In genomic region chr5:150246835-150247234, GRCh38 we compare ENCODE assay signal across 23 cellular contexts. TPM values are rescaled to one million over a fixed set of nuclear protein-coding genes. Genes with fewer than 3 reads are reported as not detected.
A peak's percentile ranks its signal among the peaks of the same experiment; 100 is the strongest.
DNase-seq lines count a peak whose midpoint lies in the region; ATAC-seq and TF ChIP-seq lines count a peak whose summit lies in the region.
"Had no signal": no experiment of that assay in that cellular context is flagged by ENCODE, and none has a peak within 500 bp of the region (broad histone marks: within the 10 kb centered on the region; RNA-seq: fewer than 3 reads in every experiment).

No MANE protein-coding gene starts in this region.

- no peaks in the 10 kb centered on the region for H3K27me3 ChIP-seq in PC-3 (ENCODE audit: low read length)
- H3K27me3 ChIP-seq in right lobe of liver: no peaks in the 10 kb centered on the region
- H3K27me3 ChIP-seq in psoas muscle (ENCODE audit: insufficient read depth in 3 of 3, low read length in 2 of 3): no peaks in the 10 kb centered on the region
- H3K27me3 ChIP-seq: BE2C had no signal

- no peak overlapping the region for H3K4me2 ChIP-seq in PC-3 (ENCODE audit: low read length)

- no peaks in the 10 kb centered on the region for H3K36me3 Mint-ChIP-seq in type B pancreatic cell

- peak; percentile 12; the same call in 1 of the 2 replicates for ATAC-seq in PC-3
- ATAC-seq in right lobe of liver: peak in 2 of 4 donors; percentile 79 to 85
- ATAC-seq in psoas muscle: peak; percentile 77 to 78 (median 78)
- ATAC-seq: GM12878, Panc1 had no signal

- DNase-seq in PC-3 (no peak), SKM-1 treated with dmso at 0.1 percent for 144 hours (lab: John Stamatoyannopoulos, UW; ENCODE audit: unreplicated experiment) (peak; percentile 22), right lobe of liver (peak in 2 of 3 donors; percentile 47 to 65), psoas muscle (peak; percentile 73 to 92), GM19238 (ENCODE audit: insufficient read length, low spot score) (no peak), RKO (ENCODE audit: low spot score) (no peak), type B pancreatic cell (ENCODE audit: extremely low spot score, unreplicated experiment) (no peak)
- DNase-seq: BE2C; DMS79 treated with DMSO at 0.1 percent for 48 hours; H7; HFFc6; KBM-7; NCI-H1092 treated with DMSO at 0.1 percent for 48 hours; NCI-H146; NCI-H2029; NCI-H226; NCI-H524; NCI-H774; NK-92 treated with Interleukin-12 subunit alpha and Interleukin-12 subunit beta, amount 100 ng/mL, for 24 hours had no signal

- WGBS in right lobe of liver (ENCODE audit: insufficient coverage, low coverage, low lambda C conversion rate, missing lambda C conversion rate): 76% methylated on average over 3 of the region's 5 CpGs
- 24 to 52% (median 35%) methylated on average over 5 of the region's 5 CpGs for WGBS in psoas muscle, 3 donors

- BruUV-seq in PC-3 (replicated peaks; lab: Mats Ljungman, UMichigan): no TSS peak

- H3K9ac ChIP-seq in PC-3 (ENCODE audit: low read length): no peak overlapping the region

- H3K27ac Mint-ChIP-seq in type B pancreatic cell: no peak overlapping the region
- H3K27ac Mint-ChIP-seq: HFFc6 had no signal

- H3K9me3 Mint-ChIP-seq in type B pancreatic cell: no peaks in the 10 kb centered on the region
- H3K9me3 Mint-ChIP-seq: HFFc6 had no signal

- intact Hi-C loops in PC-3 (cut with micrococcal nuclease): no loop called here
- intact Hi-C loops in right lobe of liver (cut with DNase I): no loop called here
- intact Hi-C loops in psoas muscle (cut with DNase I): loop anchor here (2.0 to 5.0 kb wide), 2 partner anchors 105 to 110 kb away; partner anchors contain the start of gene TCOF1 (in 1 of the 2)

- H3K36me3 ChIP-seq in PC-3 (ENCODE audit: low read depth, low read length) (no peaks in the 10 kb centered on the region), right lobe of liver (no peaks in the 10 kb centered on the region), psoas muscle (ENCODE audit: insufficient read depth in 1 of 2, low read depth in 1 of 2) (no peaks in the 10 kb centered on the region)
- H3K36me3 ChIP-seq: BE2C had no signal

- POLR2A ChIA-PET in PC-3 (lab: Charles Lee; ENCODE audit: unreplicated experiment): no interaction called here

- H3K9me2 ChIP-seq in PC-3 (replicated peaks; ENCODE audit: low read length): no peaks in the 10 kb centered on the region

- H3F3A ChIP-seq in PC-3 (ENCODE audit: low read length, unreplicated experiment): no peaks in the 10 kb centered on the region

- peaks cover 17% of the 10 kb centered on the region for H3K4me1 Mint-ChIP-seq in type B pancreatic cell (ENCODE audit: unreplicated experiment)

- CTCF ChIA-PET in PC-3 (lab: Charles Lee): no interaction called here

- no peaks in the 10 kb centered on the region for H3K79me2 ChIP-seq in PC-3 (ENCODE audit: low read length)

- no peak overlapping the region for H3K27ac ChIP-seq in PC-3 (ENCODE audit: low read length)
- no peak overlapping the region for H3K27ac ChIP-seq in right lobe of liver
- H3K27ac ChIP-seq in psoas muscle: peak overlapping the region; percentile 100

- H3K4me3 ChIP-seq in PC-3 (ENCODE audit: low read length) (no peak overlapping the region), right lobe of liver (no peak overlapping the region), psoas muscle (peak overlapping the region; percentile 43)
- H3K4me3 ChIP-seq: GM12878 had no signal

- no peak overlapping the region for H3K4me3 Mint-ChIP-seq in type B pancreatic cell
- H3K4me3 Mint-ChIP-seq: HFFc6 had no signal

- H3K27me3 Mint-ChIP-seq in type B pancreatic cell: peaks cover 5% of the 10 kb centered on the region

- no peak overlapping the region for H2AFZ ChIP-seq in PC-3 (ENCODE audit: low read length)

- TF ChIP-seq CTCF in PC-3 (conservative IDR thresholded peaks at IDR 0.05; ENCODE audit: low read depth, low read length) (no peak), right lobe of liver (IDR thresholded peaks at IDR 0.05) (no peak), psoas muscle (IDR thresholded peaks at IDR 0.05) (no peak), type B pancreatic cell (conservative IDR thresholded peaks at IDR 0.05) (no peak)

- no peaks in the 10 kb centered on the region for H4K20me1 ChIP-seq in PC-3 (ENCODE audit: low read length)

- no peak for TF ChIP-seq POLR2A in right lobe of liver (IDR thresholded peaks at IDR 0.05)

- H3K4me1 ChIP-seq in PC-3 (ENCODE audit: insufficient read depth, low read length) (no peaks in the 10 kb centered on the region), right lobe of liver (no peaks in the 10 kb centered on the region), psoas muscle (peaks cover 42% of the 10 kb centered on the region)

- no peaks in the 10 kb centered on the region for H3K9me3 ChIP-seq in PC-3 (ENCODE audit: low read length)
- no peaks in the 10 kb centered on the region for H3K9me3 ChIP-seq in right lobe of liver
- H3K9me3 ChIP-seq in psoas muscle: no peaks in the 10 kb centered on the region
- H3K9me3 ChIP-seq: BE2C had no signal

RNA-seq across cellular contexts. Expression of gene CAMK2A, which starts 42.7 kb away (rescaled TPM):
- total RNA-seq in PC-3 (2014; rRNA removed): 0.15 TPM in 1 of 2 replicates, not detected in the other
- total RNA-seq in right lobe of liver: under 1 TPM in 3 of 6 experiments, not detected in 3; 0.10 to 0.26 (median 0.23) TPM
- total RNA-seq in psoas muscle: 100 to 1,000 TPM in 1 of 4 donors, 10 to 100 TPM in 3; 41.7 to 118 (median 48.1) TPM
- polyA plus RNA-seq in psoas muscle: 10 to 100 TPM in 2 of 3 donors, 1 to 10 TPM in 1; 8.1 to 49.6 (median 19.4) TPM
- 0.26 and 3.7 TPM in 2 replicates for total RNA-seq in type B pancreatic cell (ENCODE audit: low replicate concordance)
- total RNA-seq: A673, SK-MEL-5 had no signal
- polyA plus RNA-seq: GM12878 had no signal

RNA-seq across cellular contexts. Expression of gene ARSI, which starts 55.9 kb away (rescaled TPM):
- total RNA-seq in PC-3 (2014; rRNA removed): 5.9 and 6.3 TPM in 2 replicates
- under 1 TPM in 5 of 6 experiments, not detected in 1; 0.06 to 0.51 (median 0.20) TPM for total RNA-seq in right lobe of liver
- under 1 TPM in 2 of 4 donors, not detected in 2; 0.15 to 0.45 TPM for total RNA-seq in psoas muscle
- not detected for polyA plus RNA-seq in psoas muscle
- total RNA-seq in type B pancreatic cell (ENCODE audit: low replicate concordance): 1.4 and 4.6 TPM in 2 replicates
- total RNA-seq: GM12878, SK-MEL-5 had no signal
- polyA plus RNA-seq: GM12878 had no signal

RNA-seq across cellular contexts. Expression of gene SLC6A7, which starts 57.0 kb away (rescaled TPM):
- 0.29 and 0.35 TPM in 2 replicates for total RNA-seq in PC-3 (2014; rRNA removed)
- not detected for total RNA-seq in right lobe of liver
- not detected for total RNA-seq in psoas muscle
- polyA plus RNA-seq in psoas muscle: not detected
- 0.10 and 0.38 TPM in 2 replicates for total RNA-seq in type B pancreatic cell (ENCODE audit: low replicate concordance)
- total RNA-seq: A673, H7, HFFc6, SK-MEL-5 had no signal

Comparison
In these comparisons a context has a peak if more than half of its experiments do, and no peak if none do; other contexts are left out.
1. DNase-seq: peak in SKM-1 treated with dmso at 0.1 percent for 144 hours (single experiment), right lobe of liver (2 of 3) and psoas muscle (2 of 2); none in PC-3 (single experiment), GM19238 (single experiment), RKO (single experiment) and type B pancreatic cell (single experiment).
2. intact Hi-C loops: an anchor here in psoas muscle (2.0 to 5.0 kb wide); none called in PC-3 and right lobe of liver.